ENCODE assay signal across 1 cellular context in the genomic region with DNA sequence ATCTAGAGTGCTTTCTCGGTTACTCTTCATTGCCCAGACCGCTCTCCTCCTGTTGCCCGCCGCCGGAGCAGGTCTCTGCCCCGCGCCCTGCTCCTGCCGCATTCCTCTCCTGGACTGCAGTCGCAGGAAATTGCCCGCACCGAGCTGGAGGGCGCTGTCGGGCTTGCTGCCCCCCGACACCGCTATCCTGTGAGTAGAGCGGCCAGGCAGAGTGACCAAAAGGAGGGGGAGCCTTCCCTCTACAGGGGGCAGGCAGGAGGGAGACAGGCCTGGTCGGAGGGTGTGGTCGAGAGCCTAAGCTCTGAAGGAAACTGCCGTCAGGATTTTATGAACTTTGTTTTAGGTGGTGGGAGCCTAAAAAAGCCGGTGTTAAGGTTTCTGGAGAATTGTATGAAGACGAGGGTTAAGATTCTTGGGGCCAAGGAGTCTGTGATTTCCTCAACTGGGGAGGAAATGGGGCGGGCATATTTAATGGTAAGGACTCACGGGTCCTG.
TF ChIP-seq lines count a peak whose summit lies in the region.

No MANE protein-coding gene starts in this region.

TF ChIP-seq in K562, 482 proteins besides CTCF, POLR2A, EP300 and RAD21 (continued from another document):
- no peak for TF ChIP-seq TFAM (CRISPR knock-in tag; conservative IDR thresholded peaks at IDR 0.05)
- peak; percentile 64; the same call in 1 of the 2 replicates for TF ChIP-seq ZNF764 (CRISPR knock-in tag; IDR thresholded peaks at IDR 0.05; ENCODE audit: low read depth)
- no peak for TF ChIP-seq PRPF4 (IDR thresholded peaks at IDR 0.05; ENCODE audit: insufficient read depth, low read depth, low read length, poor library complexity, severe bottlenecking)
- 0 out of 2 replicates have a peak, but pooled peaks have one; percentile 14 for TF ChIP-seq RUNX1 (IDR thresholded peaks at IDR 0.05; ENCODE audit: low read depth)
- TF ChIP-seq SP1 (CRISPR knock-in tag; IDR thresholded peaks at IDR 0.05) = no peak
- no peak for TF ChIP-seq NR1H2 (CRISPR knock-in tag; IDR thresholded peaks at IDR 0.05)
- TF ChIP-seq ATF1 (CRISPR knock-in tag; IDR thresholded peaks at IDR 0.05) = no peak
- peak; percentile 72; the same call in 1 of the 2 replicates for TF ChIP-seq ATF1 (tag; IDR thresholded peaks at IDR 0.05)
- peak; percentile 72 for TF ChIP-seq EP400 (IDR thresholded peaks at IDR 0.05)
- peak; percentile 17; the same call in 1 of the 2 replicates for TF ChIP-seq ZNF124 (CRISPR knock-in tag; IDR thresholded peaks at IDR 0.05)
- TF ChIP-seq POLR2G (IDR thresholded peaks at IDR 0.05; ENCODE audit: low read depth, low read length) = peak; percentile 83
- peak; percentile 67; the same call in 1 of the 2 replicates for TF ChIP-seq ZNF263 (CRISPR knock-in tag; IDR thresholded peaks at IDR 0.05; ENCODE audit: borderline replicate concordance)
- TF ChIP-seq PHF21A (IDR thresholded peaks at IDR 0.05; ENCODE audit: borderline replicate concordance, low read depth) = peak; percentile 44; the same call in 1 of the 2 replicates
- 0 out of 2 replicates have a peak, but pooled peaks have one; percentile 87 for TF ChIP-seq RBM14 (IDR thresholded peaks at IDR 0.05; ENCODE audit: borderline replicate concordance, insufficient read depth, low read depth, low read length)
- 0 out of 2 replicates have a peak, but pooled peaks have one; percentile 32 for TF ChIP-seq HIVEP1 (CRISPR knock-in tag; IDR thresholded peaks at IDR 0.05)
- TF ChIP-seq ZKSCAN1 (IDR thresholded peaks at IDR 0.05; ENCODE audit: low read depth, low read length) = 0 out of 2 replicates have a peak, but pooled peaks have one; percentile 13
- TF ChIP-seq PCBP2 (IDR thresholded peaks at IDR 0.05; ENCODE audit: low read depth, low read length, poor library complexity, severe bottlenecking) = no peak
- TF ChIP-seq E2F3 (CRISPR knock-in tag; IDR thresholded peaks at IDR 0.05) = peak; percentile 31; the same call in 1 of the 2 replicates
- TF ChIP-seq TRIM25 (IDR thresholded peaks at IDR 0.05; ENCODE audit: borderline replicate concordance) = no peak
- no peak for TF ChIP-seq HMBOX1 (IDR thresholded peaks at IDR 0.05)
- no peak for TF ChIP-seq BDP1 (IDR thresholded peaks at IDR 0.05; ENCODE audit: insufficient read depth, insufficient read length)
- TF ChIP-seq DPF2 (IDR thresholded peaks at IDR 0.05) = peak; percentile 53
- TF ChIP-seq CHD4 (IDR thresholded peaks at IDR 0.05; ENCODE audit: insufficient read depth, insufficient replicate concordance, low read depth, low read length, poor library complexity, severe bottlenecking) = peak; percentile 41
- no peak for TF ChIP-seq ID3 (CRISPR knock-in tag; IDR thresholded peaks at IDR 0.05)
- TF ChIP-seq ID3 (tag; IDR thresholded peaks at IDR 0.05) = peak; percentile 40; the same call in 1 of the 2 replicates
- TF ChIP-seq HCFC1 (IDR thresholded peaks at IDR 0.05; ENCODE audit: low read depth, low read length) = 0 out of 2 replicates have a peak, but pooled peaks have one; percentile 28
- TF ChIP-seq HDAC1 (IDR thresholded peaks at IDR 0.05) = 0 out of 4 replicates have a peak, but pooled peaks of 1 of the 2 experiments have one; percentile 54
- peak; percentile 31; the same call in 1 of the 2 replicates for TF ChIP-seq NCOR1 (IDR thresholded peaks at IDR 0.05)
- 0 out of 2 replicates have a peak, but pooled peaks have one; percentile 13 for TF ChIP-seq ZC3H8 (IDR thresholded peaks at IDR 0.05)
- no peak for TF ChIP-seq ZNF121 (CRISPR knock-in tag; conservative IDR thresholded peaks at IDR 0.05)
- no peak for TF ChIP-seq RERE (CRISPR knock-in tag; IDR thresholded peaks at IDR 0.05; ENCODE audit: borderline replicate concordance)
- TF ChIP-seq, protein P1, sequence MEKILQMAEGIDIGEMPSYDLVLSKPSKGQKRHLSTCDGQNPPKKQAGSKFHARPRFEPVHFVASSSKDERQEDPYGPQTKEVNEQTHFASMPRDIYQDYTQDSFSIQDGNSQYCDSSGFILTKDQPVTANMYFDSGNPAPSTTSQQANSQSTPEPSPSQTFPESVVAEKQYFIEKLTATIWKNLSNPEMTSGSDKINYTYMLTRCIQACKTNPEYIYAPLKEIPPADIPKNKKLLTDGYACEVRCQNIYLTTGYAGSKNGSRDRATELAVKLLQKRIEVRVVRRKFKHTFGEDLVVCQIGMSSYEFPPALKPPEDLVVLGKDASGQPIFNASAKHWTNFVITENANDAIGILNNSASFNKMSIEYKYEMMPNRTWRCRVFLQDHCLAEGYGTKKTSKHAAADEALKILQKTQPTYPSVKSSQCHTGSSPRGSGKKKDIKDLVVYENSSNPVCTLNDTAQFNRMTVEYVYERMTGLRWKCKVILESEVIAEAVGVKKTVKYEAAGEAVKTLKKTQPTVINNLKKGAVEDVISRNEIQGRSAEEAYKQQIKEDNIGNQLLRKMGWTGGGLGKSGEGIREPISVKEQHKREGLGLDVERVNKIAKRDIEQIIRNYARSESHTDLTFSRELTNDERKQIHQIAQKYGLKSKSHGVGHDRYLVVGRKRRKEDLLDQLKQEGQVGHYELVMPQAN (IDR thresholded peaks at IDR 0.05; ENCODE audit: borderline replicate concordance) = 0 out of 2 replicates have a peak, but pooled peaks have one; percentile 75
- peak; percentile 30; the same call in 1 of the 2 replicates for TF ChIP-seq CREM (IDR thresholded peaks at IDR 0.05; ENCODE audit: low read depth)
- TF ChIP-seq ARID1B (IDR thresholded peaks at IDR 0.05) = peak; percentile 31
- TF ChIP-seq, protein P2, sequence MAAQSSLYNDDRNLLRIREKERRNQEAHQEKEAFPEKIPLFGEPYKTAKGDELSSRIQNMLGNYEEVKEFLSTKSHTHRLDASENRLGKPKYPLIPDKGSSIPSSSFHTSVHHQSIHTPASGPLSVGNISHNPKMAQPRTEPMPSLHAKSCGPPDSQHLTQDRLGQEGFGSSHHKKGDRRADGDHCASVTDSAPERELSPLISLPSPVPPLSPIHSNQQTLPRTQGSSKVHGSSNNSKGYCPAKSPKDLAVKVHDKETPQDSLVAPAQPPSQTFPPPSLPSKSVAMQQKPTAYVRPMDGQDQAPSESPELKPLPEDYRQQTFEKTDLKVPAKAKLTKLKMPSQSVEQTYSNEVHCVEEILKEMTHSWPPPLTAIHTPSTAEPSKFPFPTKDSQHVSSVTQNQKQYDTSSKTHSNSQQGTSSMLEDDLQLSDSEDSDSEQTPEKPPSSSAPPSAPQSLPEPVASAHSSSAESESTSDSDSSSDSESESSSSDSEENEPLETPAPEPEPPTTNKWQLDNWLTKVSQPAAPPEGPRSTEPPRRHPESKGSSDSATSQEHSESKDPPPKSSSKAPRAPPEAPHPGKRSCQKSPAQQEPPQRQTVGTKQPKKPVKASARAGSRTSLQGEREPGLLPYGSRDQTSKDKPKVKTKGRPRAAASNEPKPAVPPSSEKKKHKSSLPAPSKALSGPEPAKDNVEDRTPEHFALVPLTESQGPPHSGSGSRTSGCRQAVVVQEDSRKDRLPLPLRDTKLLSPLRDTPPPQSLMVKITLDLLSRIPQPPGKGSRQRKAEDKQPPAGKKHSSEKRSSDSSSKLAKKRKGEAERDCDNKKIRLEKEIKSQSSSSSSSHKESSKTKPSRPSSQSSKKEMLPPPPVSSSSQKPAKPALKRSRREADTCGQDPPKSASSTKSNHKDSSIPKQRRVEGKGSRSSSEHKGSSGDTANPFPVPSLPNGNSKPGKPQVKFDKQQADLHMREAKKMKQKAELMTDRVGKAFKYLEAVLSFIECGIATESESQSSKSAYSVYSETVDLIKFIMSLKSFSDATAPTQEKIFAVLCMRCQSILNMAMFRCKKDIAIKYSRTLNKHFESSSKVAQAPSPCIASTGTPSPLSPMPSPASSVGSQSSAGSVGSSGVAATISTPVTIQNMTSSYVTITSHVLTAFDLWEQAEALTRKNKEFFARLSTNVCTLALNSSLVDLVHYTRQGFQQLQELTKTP (IDR thresholded peaks at IDR 0.05; ENCODE audit: low read depth in 1 of 2, partially characterized antibody in 2 of 2) = peak in 1 of 2 experiments; percentile 40
- TF ChIP-seq, protein P3, sequence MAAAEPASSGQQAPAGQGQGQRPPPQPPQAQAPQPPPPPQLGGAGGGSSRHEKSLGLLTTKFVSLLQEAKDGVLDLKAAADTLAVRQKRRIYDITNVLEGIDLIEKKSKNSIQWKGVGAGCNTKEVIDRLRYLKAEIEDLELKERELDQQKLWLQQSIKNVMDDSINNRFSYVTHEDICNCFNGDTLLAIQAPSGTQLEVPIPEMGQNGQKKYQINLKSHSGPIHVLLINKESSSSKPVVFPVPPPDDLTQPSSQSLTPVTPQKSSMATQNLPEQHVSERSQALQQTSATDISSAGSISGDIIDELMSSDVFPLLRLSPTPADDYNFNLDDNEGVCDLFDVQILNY (CRISPR knock-in tag; IDR thresholded peaks at IDR 0.05) = no peak
- TF ChIP-seq ZBED1 (IDR thresholded peaks at IDR 0.05) = peak; percentile 0; the same call in 1 of the 2 replicates
- TF ChIP-seq PML (IDR thresholded peaks at IDR 0.05; ENCODE audit: low read length) = peak; percentile 5; the same call in 1 of the 2 replicates
- TF ChIP-seq NCOA6 (IDR thresholded peaks at IDR 0.05) = no peak
- TF ChIP-seq ARID2 (IDR thresholded peaks at IDR 0.05) = peak; percentile 88
